Comparison of ENCODE assay signal across 12 cellular contexts in genomic region chr3:128849776-128850542, GRCh38. TPM values are rescaled to one million over a fixed set of nuclear protein-coding genes. Genes with fewer than 3 reads are reported as not detected.
DNase-seq lines count a peak whose midpoint lies in the region; TF ChIP-seq lines count a peak whose summit lies in the region.
"Had no signal": no experiment of that assay in that cellular context is flagged by ENCODE, and none has a peak within 500 bp of the region (broad histone marks: within the 10 kb centered on the region; RNA-seq: fewer than 3 reads in every experiment).

No MANE protein-coding gene starts in this region.

- CTCF ChIA-PET in activated naive CD4-positive, alpha-beta T cell treated with anti-CD3 and anti-CD28 coated beads, Interleukin-2, amount 10 ng/mL, durations not matched to agents 7 days and 5 days (lab: Charles Lee), result no interaction called here

- no peak for DNase-seq in activated naive CD4-positive, alpha-beta T cell treated with anti-CD3 and anti-CD28 coated beads, Interleukin-2, amount 10 ng/mL, durations not matched to agents 7 days and 5 days
- DNase-seq in activated naive CD4-positive, alpha-beta T cell treated with Interleukin-2 at 50 U/mL for 16 hours, result no peak
- DNase-seq in NCI-H69 (lab: John Stamatoyannopoulos, UW), result peak; percentile 25
- DNase-seq in dermis blood vessel endothelial cell, result peak; percentile 21
- DNase-seq in type B pancreatic cell (ENCODE audit: extremely low spot score, unreplicated experiment), result no peak
- no peak for DNase-seq in activated T-cell treated with anti-CD3 and anti-CD28 coated beads for 4 hours
- no peak for DNase-seq in NCI-H226
- no peak for DNase-seq in progenitor cell of endocrine pancreas (ENCODE audit: low spot score, unreplicated experiment)
- DNase-seq: activated CD4-positive, alpha-beta memory T cell treated with anti-CD3 and anti-CD28 coated beads for 36 hours; foreskin melanocyte; NCI-H187 treated with DMSO at 0.1 percent for 48 hours; uterus had no signal

- no peak overlapping the region for H3K4me3 Mint-ChIP-seq in activated naive CD4-positive, alpha-beta T cell treated with anti-CD3 and anti-CD28 coated beads, Interleukin-2, amount 10 ng/mL, durations not matched to agents 7 days and 5 days
- H3K4me3 Mint-ChIP-seq in type B pancreatic cell, result no peak overlapping the region
- H3K4me3 Mint-ChIP-seq in progenitor cell of endocrine pancreas (ENCODE audit: low read depth), result no peak overlapping the region
- H3K4me3 Mint-ChIP-seq: activated CD4-positive, alpha-beta memory T cell treated with anti-CD3 and anti-CD28 coated beads for 36 hours had no signal

- H3K27me3 Mint-ChIP-seq in activated naive CD4-positive, alpha-beta T cell treated with anti-CD3 and anti-CD28 coated beads, Interleukin-2, amount 10 ng/mL, durations not matched to agents 7 days and 5 days, result no peaks in the 10 kb centered on the region
- H3K27me3 Mint-ChIP-seq in type B pancreatic cell, result no peaks in the 10 kb centered on the region
- no peaks in the 10 kb centered on the region for H3K27me3 Mint-ChIP-seq in progenitor cell of endocrine pancreas
- H3K27me3 Mint-ChIP-seq: activated CD4-positive, alpha-beta memory T cell treated with anti-CD3 and anti-CD28 coated beads for 36 hours had no signal

- peaks cover 11% of the 10 kb centered on the region for H3K9me3 Mint-ChIP-seq in activated naive CD4-positive, alpha-beta T cell treated with anti-CD3 and anti-CD28 coated beads, Interleukin-2, amount 10 ng/mL, durations not matched to agents 7 days and 5 days
- peaks cover 7% of the 10 kb centered on the region for H3K9me3 Mint-ChIP-seq in type B pancreatic cell
- peaks cover 13% of the 10 kb centered on the region for H3K9me3 Mint-ChIP-seq in progenitor cell of endocrine pancreas (ENCODE audit: low read depth)

- H3K36me3 Mint-ChIP-seq in activated naive CD4-positive, alpha-beta T cell treated with anti-CD3 and anti-CD28 coated beads, Interleukin-2, amount 10 ng/mL, durations not matched to agents 7 days and 5 days, result peaks cover 1% of the 10 kb centered on the region
- peaks cover 5% of the 10 kb centered on the region for H3K36me3 Mint-ChIP-seq in type B pancreatic cell
- H3K36me3 Mint-ChIP-seq in progenitor cell of endocrine pancreas (ENCODE audit: insufficient read depth), result peaks cover 1% of the 10 kb centered on the region

- TF ChIP-seq CTCF in type B pancreatic cell (conservative IDR thresholded peaks at IDR 0.05) (peak; percentile 16), progenitor cell of endocrine pancreas (IDR thresholded peaks at IDR 0.05; ENCODE audit: unreplicated experiment) (no peak)

- peaks cover 12% of the 10 kb centered on the region for H3K4me1 Mint-ChIP-seq in activated naive CD4-positive, alpha-beta T cell treated with anti-CD3 and anti-CD28 coated beads, Interleukin-2, amount 10 ng/mL, durations not matched to agents 7 days and 5 days
- H3K4me1 Mint-ChIP-seq in type B pancreatic cell (ENCODE audit: unreplicated experiment), result peaks cover 9% of the 10 kb centered on the region
- peaks cover 7% of the 10 kb centered on the region for H3K4me1 Mint-ChIP-seq in progenitor cell of endocrine pancreas (ENCODE audit: low read depth)

- peak overlapping the region; percentile 70 for H3K27ac Mint-ChIP-seq in activated naive CD4-positive, alpha-beta T cell treated with anti-CD3 and anti-CD28 coated beads, Interleukin-2, amount 10 ng/mL, durations not matched to agents 7 days and 5 days
- H3K27ac Mint-ChIP-seq in type B pancreatic cell (no peak overlapping the region), progenitor cell of endocrine pancreas (no peak overlapping the region)
- H3K27ac Mint-ChIP-seq: activated CD4-positive, alpha-beta memory T cell treated with anti-CD3 and anti-CD28 coated beads for 36 hours had no signal

RNA-seq across cellular contexts. Expression of gene ACAD9, which starts 29.5 kb away (rescaled TPM):
- total RNA-seq in dermis blood vessel endothelial cell (47.5 and 51.4 TPM in 2 replicates), type B pancreatic cell (ENCODE audit: low replicate concordance) (54.1 and 56.1 TPM in 2 replicates), progenitor cell of endocrine pancreas (57.0 and 61.2 TPM in 2 replicates)

Comparison
In these comparisons a context has a peak if more than half of its experiments do, and no peak if none do; other contexts are left out.
1. DNase-seq: peak in NCI-H69 (single experiment) and dermis blood vessel endothelial cell (single experiment); none in activated naive CD4-positive, alpha-beta T cell treated with anti-CD3 and anti-CD28 coated beads, Interleukin-2, amount 10 ng/mL, durations not matched to agents 7 days and 5 days (single experiment), activated naive CD4-positive, alpha-beta T cell treated with Interleukin-2 at 50 U/mL for 16 hours (single experiment), type B pancreatic cell (single experiment), activated T-cell treated with anti-CD3 and anti-CD28 coated beads for 4 hours (single experiment), NCI-H226 (single experiment) and progenitor cell of endocrine pancreas (single experiment).